In genomic region chr10:79160191-79160590, GRCh38 we compare ENCODE assay signal across 15 cellular contexts.
A peak's percentile ranks its signal among the peaks of the same experiment; 100 is the strongest.
DNase-seq lines count a peak whose midpoint lies in the region; ATAC-seq and TF ChIP-seq lines count a peak whose summit lies in the region.
"Had no signal": no experiment of that assay in that cellular context is flagged by ENCODE, and none has a peak within 500 bp of the region (broad histone marks: within the 10 kb centered on the region; RNA-seq: fewer than 3 reads in every experiment).

No MANE protein-coding gene starts in this region.

- H3K4me2 ChIP-seq in GM23248 (ENCODE audit: unreplicated experiment), result peak overlapping the region; percentile 29

- no peaks in the 10 kb centered on the region for H3K36me3 Mint-ChIP-seq in brain
- peaks cover 4% of the 10 kb centered on the region for H3K36me3 Mint-ChIP-seq in mesothelial cell of epicardium
- H3K36me3 Mint-ChIP-seq in naive thymus-derived CD4-positive, alpha-beta T cell, result peaks cover 0 to 3% (median 0%) of the 10 kb centered on the region in 5 donors

- H3K4me3 Mint-ChIP-seq in brain, result no peak overlapping the region
- H3K4me3 Mint-ChIP-seq in mesothelial cell of epicardium, result no peak overlapping the region
- no peak overlapping the region for H3K4me3 Mint-ChIP-seq in naive thymus-derived CD4-positive, alpha-beta T cell

- peak overlapping the region; percentile 87 for H3K9ac ChIP-seq in GM23248

- no peaks in the 10 kb centered on the region for H3K9me3 ChIP-seq in GM23248 (ENCODE audit: low read depth)
- no peaks in the 10 kb centered on the region for H3K9me3 ChIP-seq in spleen
- H3K9me3 ChIP-seq in naive thymus-derived CD4-positive, alpha-beta T cell (ENCODE audit: control insufficient read depth in 2 of 3, low read length in 3 of 3), result no peaks in the 10 kb centered on the region

- 0 out of 2 replicates have a peak, but pooled peaks cover 3% of the 10 kb centered on the region for H3K36me3 ChIP-seq in GM23248 (ENCODE audit: low read depth)
- H3K36me3 ChIP-seq in spleen, result peaks cover 0 to 33% (median 0%) of the 10 kb centered on the region in 6 donors
- no peaks in the 10 kb centered on the region for H3K36me3 ChIP-seq in naive thymus-derived CD4-positive, alpha-beta T cell (ENCODE audit: control insufficient read depth in 2 of 3, insufficient read depth in 3 of 3, low read length in 3 of 3)

- H3K9me3 Mint-ChIP-seq in brain (no peaks in the 10 kb centered on the region), mesothelial cell of epicardium (no peaks in the 10 kb centered on the region)
- no peaks in the 10 kb centered on the region for H3K9me3 Mint-ChIP-seq in naive thymus-derived CD4-positive, alpha-beta T cell

- TF ChIP-seq CTCF in brain (conservative IDR thresholded peaks at IDR 0.05), result no peak
- TF ChIP-seq CTCF in mesothelial cell of epicardium (IDR thresholded peaks at IDR 0.05; ENCODE audit: unreplicated experiment), result no peak
- TF ChIP-seq CTCF in spleen (IDR thresholded peaks at IDR 0.05 in 8 of 11, conservative IDR thresholded peaks at IDR 0.05 in 3 of 11), result no peak

- H3K27me3 Mint-ChIP-seq in brain, result no peaks in the 10 kb centered on the region
- no peaks in the 10 kb centered on the region for H3K27me3 Mint-ChIP-seq in mesothelial cell of epicardium (ENCODE audit: low read depth)
- H3K27me3 Mint-ChIP-seq in naive thymus-derived CD4-positive, alpha-beta T cell, result no peaks in the 10 kb centered on the region

- in situ Hi-C loops in GM23248 (cut with MboI), result no loop called here

- H3F3A ChIP-seq in GM23248 (ENCODE audit: insufficient read depth), result peaks cover 26% of the 10 kb centered on the region

- CTCF ChIA-PET in naive thymus-derived CD4-positive, alpha-beta T cell (lab: Charles Lee), result interaction anchor here (0.6 kb wide), 1 partner anchor 12 kb away, joined by 3 read pairs; no protein-coding TSS in a partner anchor

- H3K4me1 ChIP-seq in GM23248 (ENCODE audit: insufficient read depth) (peaks cover 66% of the 10 kb centered on the region), spleen (peaks cover 21 to 100% (median 74%) of the 10 kb centered on the region in 6 donors)
- no peaks in the 10 kb centered on the region for H3K4me1 ChIP-seq in naive thymus-derived CD4-positive, alpha-beta T cell (ENCODE audit: control insufficient read depth in 2 of 2, insufficient read depth in 2 of 2, low read length in 2 of 2)

- no peaks in the 10 kb centered on the region for H3K27me3 ChIP-seq in GM23248 (replicated peaks; ENCODE audit: insufficient read depth)
- no peaks in the 10 kb centered on the region for H3K27me3 ChIP-seq in spleen (replicated peaks in 1 of 7)
- no peaks in the 10 kb centered on the region for H3K27me3 ChIP-seq in naive thymus-derived CD4-positive, alpha-beta T cell (ENCODE audit: control insufficient read depth in 2 of 2, insufficient read depth in 2 of 2, low read length in 2 of 2)

- no peak for ATAC-seq in naive thymus-derived CD4-positive, alpha-beta T cell
- no peak for ATAC-seq in HG02610 (IDR thresholded peaks at IDR 0.05; ENCODE audit: unreplicated experiment)
- ATAC-seq in GM18498 (IDR thresholded peaks at IDR 0.05; ENCODE audit: unreplicated experiment), result no peak
- ATAC-seq: K562 had no signal

- H4K20me1 ChIP-seq in GM23248 (ENCODE audit: insufficient read depth), result no peaks in the 10 kb centered on the region

- 23 to 27% methylated on average over 4 of the region's 4 CpGs for WGBS in GM23248 (ENCODE audit: low coverage in 1 of 2, low lambda C conversion rate in 2 of 2, missing lambda C conversion rate in 2 of 2), 2 experiments
- 78 to 85% (median 80%) methylated on average over 4 of the region's 4 CpGs for WGBS in spleen, 5 donors

- H3K27ac ChIP-seq in GM23248, result peak overlapping the region; percentile 99
- H3K27ac ChIP-seq in spleen, result peak overlapping the region; percentile 22 to 95 (median 82)
- no peak overlapping the region for H3K27ac ChIP-seq in naive thymus-derived CD4-positive, alpha-beta T cell (ENCODE audit: low read depth, low read length)

- H3K4me3 ChIP-seq in GM23248, result no peak overlapping the region
- H3K4me3 ChIP-seq in spleen, result no peak overlapping the region
- no peak overlapping the region for H3K4me3 ChIP-seq in naive thymus-derived CD4-positive, alpha-beta T cell (ENCODE audit: low read length)
- H3K4me3 ChIP-seq: K562 had no signal

- DNase-seq in GM23248, result peak; percentile 36
- no peak for DNase-seq in mesothelial cell of epicardium (ENCODE audit: low spot score in 2 of 2, unreplicated experiment in 2 of 2)
- no peak for DNase-seq in spleen
- no peak for DNase-seq in naive thymus-derived CD4-positive, alpha-beta T cell
- no peak for DNase-seq in activated CD4-positive, alpha-beta T cell treated with anti-CD3 and anti-CD28 coated beads for 1 hour
- DNase-seq: activated CD4-positive, alpha-beta T cell treated with anti-CD3 and anti-CD28 coated beads, Interleukin-2, amount 50 U/mL, for 48 hours; DND-41; NCI-H187; NCI-H69; RPMI8226; T-helper 9 cell had no signal

- H3K4me1 Mint-ChIP-seq in brain, result peaks cover 88% of the 10 kb centered on the region
- peaks cover 57% of the 10 kb centered on the region for H3K4me1 Mint-ChIP-seq in mesothelial cell of epicardium
- peaks cover 0 to 5% (median under 1%) of the 10 kb centered on the region in 7 donors for H3K4me1 Mint-ChIP-seq in naive thymus-derived CD4-positive, alpha-beta T cell

- no peak for TF ChIP-seq POLR2A in spleen (IDR thresholded peaks at IDR 0.05)

- peak overlapping the region in 4 of 5 experiments; percentile 27 to 94 (median 48) for H3K27ac Mint-ChIP-seq in brain
- H3K27ac Mint-ChIP-seq in mesothelial cell of epicardium, result peak overlapping the region; percentile 98
- no peak overlapping the region for H3K27ac Mint-ChIP-seq in naive thymus-derived CD4-positive, alpha-beta T cell

- intact Hi-C loops in spleen (cut with DNase I; ENCODE audit: low total_unique reads), result no loop called here
- intact Hi-C loops in naive thymus-derived CD4-positive, alpha-beta T cell (cut with micrococcal nuclease), result no loop called here

- H3K9me2 ChIP-seq in GM23248 (ENCODE audit: insufficient read depth), result no peaks in the 10 kb centered on the region

- H2AFZ ChIP-seq in GM23248, result no peak overlapping the region

- peaks cover 89% of the 10 kb centered on the region for H3K79me2 ChIP-seq in GM23248 (ENCODE audit: insufficient read depth)

- POLR2A ChIA-PET in naive thymus-derived CD4-positive, alpha-beta T cell (lab: Charles Lee), result no interaction called here

Comparison
In these comparisons a context has a peak if more than half of its experiments do, and no peak if none do; other contexts are left out.
1. H3K27ac Mint-ChIP-seq: peak in brain (4 of 5) and mesothelial cell of epicardium (single experiment); none in naive thymus-derived CD4-positive, alpha-beta T cell (0 of 9).